In the genomic region with DNA sequence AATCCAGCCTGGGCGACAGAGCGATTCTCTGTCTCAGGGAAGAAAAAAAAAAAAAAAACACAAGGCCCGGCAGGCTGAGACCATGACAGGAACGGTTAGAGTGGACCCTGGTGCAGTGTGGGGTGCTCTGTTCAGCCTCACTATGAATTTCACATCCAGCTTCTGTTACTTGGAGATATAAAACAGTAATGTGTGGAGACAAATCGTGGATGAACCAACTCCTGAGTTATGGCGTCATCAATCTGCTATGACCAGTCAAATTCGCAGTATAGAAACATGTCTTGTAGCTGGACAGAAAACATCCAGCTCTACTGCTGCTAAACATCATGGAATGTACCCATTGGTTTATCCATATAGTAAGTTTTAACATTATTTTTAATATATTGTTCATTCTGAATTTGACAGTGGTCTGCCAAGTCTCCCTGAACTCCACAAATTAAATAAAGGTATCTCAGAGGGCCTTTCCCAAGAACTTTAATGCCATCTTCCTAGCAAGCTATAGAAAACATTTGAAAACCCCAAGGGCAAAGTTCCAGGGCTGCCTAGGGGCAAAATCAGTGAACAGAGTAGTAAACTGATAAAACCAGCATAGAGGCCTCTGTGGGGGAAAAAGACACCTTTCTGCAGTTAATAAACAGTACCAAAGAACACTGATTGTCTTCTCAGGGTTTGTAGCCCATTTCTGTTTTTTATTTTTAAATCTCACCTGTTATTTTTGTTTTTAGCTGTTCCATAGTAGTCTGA, we compare ENCODE assay signal across 15 cellular contexts.
"Had no signal": no experiment of that assay in that cellular context is flagged by ENCODE, and none has a peak within 500 bp of the region (broad histone marks: within the 10 kb centered on the region; RNA-seq: fewer than 3 reads in every experiment).

No MANE protein-coding gene starts in this region.

- DNase-seq: activated CD4-positive, alpha-beta T cell treated with anti-CD3 and anti-CD28 coated beads, Interleukin-2, amount 10 ng/mL, durations not matched to agents 7 days and 5 days; activated CD8-positive, alpha-beta T cell treated with anti-CD3 and anti-CD28 coated beads, Interleukin-2, amount 10 ng/mL, durations not matched to agents 7 days and 5 days; activated gamma-delta T cell treated with Interleukin-2 at 50 U/mL for 16 hours; activated naive CD8-positive, alpha-beta T cell treated with anti-CD3 and anti-CD28 coated beads for 36 hours; activated T-cell treated with anti-CD3 and anti-CD28 coated beads, Interleukin-2, amount 50 U/mL, for 4 hours; amniotic stem cell; caudate nucleus; dorsolateral prefrontal cortex; left cardiac atrium; lower lobe of right lung had no signal

- H2AFZ ChIP-seq: neural progenitor cell had no signal

- H3K4me3 ChIP-seq: dorsolateral prefrontal cortex, lower lobe of right lung, neural progenitor cell, right atrium auricular region, skin epidermis, thoracic aorta had no signal

- H3K36me3 Mint-ChIP-seq: neural progenitor cell had no signal

- H3K27me3 Mint-ChIP-seq: activated CD4-positive, alpha-beta T cell treated with anti-CD3 and anti-CD28 coated beads, Interleukin-2, amount 10 ng/mL, durations not matched to agents 7 days and 5 days; activated naive CD8-positive, alpha-beta T cell treated with anti-CD3 and anti-CD28 coated beads for 36 hours; progenitor cell of endocrine pancreas had no signal

- H3K36me3 ChIP-seq: lower lobe of right lung, neural progenitor cell, right atrium auricular region, thoracic aorta had no signal

- H3K4me3 Mint-ChIP-seq: activated CD4-positive, alpha-beta T cell treated with anti-CD3 and anti-CD28 coated beads, Interleukin-2, amount 10 ng/mL, durations not matched to agents 7 days and 5 days; activated CD8-positive, alpha-beta T cell treated with anti-CD3 and anti-CD28 coated beads, Interleukin-2, amount 10 ng/mL, durations not matched to agents 7 days and 5 days; activated naive CD8-positive, alpha-beta T cell treated with anti-CD3 and anti-CD28 coated beads for 36 hours; activated T-cell treated with anti-CD3 and anti-CD28 coated beads, Interleukin-2, amount 50 U/mL, for 4 hours; neural progenitor cell had no signal

- H3K27ac ChIP-seq: dorsolateral prefrontal cortex, lower lobe of right lung, neural progenitor cell, right atrium auricular region, skin epidermis, thoracic aorta had no signal

- H3K27ac Mint-ChIP-seq: activated CD8-positive, alpha-beta T cell treated with anti-CD3 and anti-CD28 coated beads, Interleukin-2, amount 10 ng/mL, durations not matched to agents 7 days and 5 days; activated naive CD8-positive, alpha-beta T cell treated with anti-CD3 and anti-CD28 coated beads for 36 hours; neural progenitor cell had no signal

- H3K9me3 Mint-ChIP-seq: activated CD4-positive, alpha-beta T cell treated with anti-CD3 and anti-CD28 coated beads, Interleukin-2, amount 10 ng/mL, durations not matched to agents 7 days and 5 days; activated naive CD8-positive, alpha-beta T cell treated with anti-CD3 and anti-CD28 coated beads for 36 hours; activated T-cell treated with anti-CD3 and anti-CD28 coated beads, Interleukin-2, amount 50 U/mL, for 4 hours; neural progenitor cell had no signal

- H3K27me3 ChIP-seq: dorsolateral prefrontal cortex, neural progenitor cell, right atrium auricular region had no signal

- ATAC-seq: activated CD8-positive, alpha-beta T cell treated with anti-CD3 and anti-CD28 coated beads, Interleukin-2, amount 10 ng/mL, durations not matched to agents 7 days and 5 days; activated T-cell treated with anti-CD3 and anti-CD28 coated beads, Interleukin-2, amount 50 U/mL, for 4 hours; left cardiac atrium; lower lobe of right lung had no signal
